ENCODE assay signal across 25 cellular contexts in the genomic region with DNA sequence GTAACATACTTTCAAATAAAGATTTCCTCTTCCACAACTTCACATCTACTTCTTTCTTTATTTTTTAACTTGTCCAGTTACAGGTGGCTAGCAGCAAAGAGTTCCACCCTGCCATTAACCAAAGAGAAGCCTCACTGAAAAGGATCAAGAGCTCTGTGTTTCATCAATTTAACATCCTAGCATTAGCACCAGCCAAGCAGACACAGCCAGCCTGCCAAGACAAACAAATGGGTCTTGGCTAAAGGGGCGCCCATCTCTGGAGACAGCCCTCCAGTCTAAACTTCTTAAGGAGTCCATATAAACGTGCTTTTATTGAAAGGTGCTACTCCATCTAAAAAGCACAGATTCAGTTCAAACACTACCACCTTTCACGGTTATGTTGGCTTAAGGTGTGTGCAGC.
"Had no signal": no experiment of that assay in that cellular context is flagged by ENCODE, and none has a peak within 500 bp of the region (broad histone marks: within the 10 kb centered on the region; RNA-seq: fewer than 3 reads in every experiment).

No MANE protein-coding gene starts in this region.

- H3K27me3 Mint-ChIP-seq: natural killer cell treated with Interleukin-12 subunit alpha and Interleukin-12 subunit beta and Interleukin-15 and Interleukin-18, amount 100 ng/mL, for 72 hours; stimulated activated naive B cell treated with anti-CD40 and anti-IgM and Interleukin-4, amounts not matched to agents 10 μg/mL and 1 μg/mL and 100 μg/mL, for 72 hours; stimulated activated naive CD8-positive, alpha-beta T cell treated with anti-CD3 and anti-CD28 coated beads, Interleukin-15, Interleukin-2, amounts not matched to agents 100 ng/mL and 50 ng/mL, for 24 hours had no signal

- H3K4me1 ChIP-seq: pancreas, prostate gland, right lobe of liver, stomach, tibial nerve, upper lobe of left lung, vagina had no signal

- H3K36me3 ChIP-seq: neutrophil, pancreas, prostate gland, right lobe of liver, sigmoid colon, stomach, thoracic aorta, thyroid gland, tibial nerve, upper lobe of left lung, vagina had no signal

- H3K9me3 ChIP-seq: neutrophil, pancreas, prostate gland, right lobe of liver, sigmoid colon, stomach, thoracic aorta, thyroid gland, tibial nerve, upper lobe of left lung, vagina had no signal

- H3K27ac ChIP-seq: neutrophil, pancreas, prostate gland, right lobe of liver, sigmoid colon, stomach, thoracic aorta, thyroid gland, tibial nerve, upper lobe of left lung, vagina had no signal

- H3K36me3 Mint-ChIP-seq: natural killer cell treated with Interleukin-12 subunit alpha and Interleukin-12 subunit beta and Interleukin-15 and Interleukin-18, amount 100 ng/mL, for 72 hours; stimulated activated effector memory CD8-positive, alpha-beta T cell treated with anti-CD3 and anti-CD28 coated beads, Interleukin-12 subunit alpha, Interleukin-12 subunit beta, amount 100 ng/mL, for 72 hours; stimulated activated naive B cell treated with anti-CD40 and anti-IgM and Interleukin-4, amounts not matched to agents 10 μg/mL and 1 μg/mL and 100 μg/mL, for 72 hours had no signal

- H3K27me3 ChIP-seq: neutrophil, pancreas, right lobe of liver, sigmoid colon, stomach, tibial nerve, upper lobe of left lung, vagina had no signal

- H3K4me1 Mint-ChIP-seq: nephron progenitor cell; neural crest cell; stimulated activated effector memory CD8-positive, alpha-beta T cell treated with anti-CD3 and anti-CD28 coated beads, Interleukin-12 subunit alpha, Interleukin-12 subunit beta, amount 100 ng/mL, for 72 hours; stimulated activated naive B cell treated with anti-CD40 and anti-IgM and Interleukin-4, amounts not matched to agents 10 μg/mL and 1 μg/mL and 100 μg/mL, for 72 hours had no signal

- DNase-seq: nephron progenitor cell; nucleus accumbens; pancreas; right lobe of liver; sigmoid colon; small intestine; stimulated activated CD4-positive, alpha-beta T cell treated with anti-CD3 and anti-CD28 coated beads, Interleukin-15, amount 100 ng/mL, for 24 hours; stimulated activated CD4-positive, alpha-beta T cell treated with anti-CD3 and anti-CD28 coated beads, Interleukin-2, amount 100 ng/mL, for 24 hours; stimulated activated CD4-positive, alpha-beta T cell treated with anti-CD3 and anti-CD28 coated beads, Interleukin-2, amount 100 ng/mL, for 48 hours; stimulated activated CD4-positive, alpha-beta T cell treated with anti-CD3 and anti-CD28 coated beads, Interleukin-4, amount 100 ng/mL, for 24 hours; stimulated activated naive B cell treated with anti-CD40 and anti-IgM and Interleukin-4, amounts not matched to agents 10 μg/mL and 1 μg/mL and 100 μg/mL, for 72 hours; stimulated activated naive CD4-positive, alpha-beta T cell treated with Interleukin-2 at 50 U/mL for 16 hours; stomach; upper lobe of left lung had no signal

- H3K4me3 Mint-ChIP-seq: natural killer cell treated with Interleukin-12 subunit alpha and Interleukin-12 subunit beta and Interleukin-15 and Interleukin-18, amount 100 ng/mL, for 72 hours; nephron progenitor cell; neural crest cell; stimulated activated effector memory CD8-positive, alpha-beta T cell treated with anti-CD3 and anti-CD28 coated beads, Interleukin-12 subunit alpha, Interleukin-12 subunit beta, amount 100 ng/mL, for 72 hours; stimulated activated naive B cell treated with anti-CD40 and anti-IgM and Interleukin-4, amounts not matched to agents 10 μg/mL and 1 μg/mL and 100 μg/mL, for 72 hours; stimulated activated naive CD8-positive, alpha-beta T cell treated with anti-CD3 and anti-CD28 coated beads, Interleukin-15, Interleukin-2, amounts not matched to agents 100 ng/mL and 50 ng/mL, for 24 hours had no signal

- H3K27ac Mint-ChIP-seq: natural killer cell treated with Interleukin-12 subunit alpha and Interleukin-12 subunit beta and Interleukin-15 and Interleukin-18, amount 100 ng/mL, for 72 hours; nephron progenitor cell; stimulated activated effector memory CD8-positive, alpha-beta T cell treated with anti-CD3 and anti-CD28 coated beads, Interleukin-12 subunit alpha, Interleukin-12 subunit beta, amount 100 ng/mL, for 72 hours; stimulated activated naive B cell treated with anti-CD40 and anti-IgM and Interleukin-4, amounts not matched to agents 10 μg/mL and 1 μg/mL and 100 μg/mL, for 72 hours; stimulated activated naive CD8-positive, alpha-beta T cell treated with anti-CD3 and anti-CD28 coated beads, Interleukin-15, Interleukin-2, amounts not matched to agents 100 ng/mL and 50 ng/mL, for 24 hours had no signal

- H3K4me3 ChIP-seq: pancreas, prostate gland, right lobe of liver, sigmoid colon, stomach, thoracic aorta, thyroid gland, tibial nerve, upper lobe of left lung, vagina had no signal

- ATAC-seq: natural killer cell treated with Interleukin-12 subunit alpha and Interleukin-12 subunit beta and Interleukin-15 and Interleukin-18, amount 100 ng/mL, for 72 hours; pancreas; right cardiac atrium; right lobe of liver; stimulated activated effector memory CD8-positive, alpha-beta T cell treated with anti-CD3 and anti-CD28 coated beads, Interleukin-12 subunit alpha, Interleukin-12 subunit beta, amount 100 ng/mL, for 72 hours; stimulated activated naive B cell treated with anti-CD40 and anti-IgM and Interleukin-4, amounts not matched to agents 10 μg/mL and 1 μg/mL and 100 μg/mL, for 72 hours had no signal

- H3K9me3 Mint-ChIP-seq: natural killer cell treated with Interleukin-12 subunit alpha and Interleukin-12 subunit beta and Interleukin-15 and Interleukin-18, amount 100 ng/mL, for 72 hours; nephron progenitor cell; stimulated activated naive CD8-positive, alpha-beta T cell treated with anti-CD3 and anti-CD28 coated beads, Interleukin-15, Interleukin-2, amounts not matched to agents 100 ng/mL and 50 ng/mL, for 24 hours had no signal
